9 cellular contexts compared by ENCODE assay signal in genomic region chr1:230976825-230977747, GRCh38. TPM values are rescaled to one million over a fixed set of nuclear protein-coding genes. Genes with fewer than 3 reads are reported as not detected.
DNase-seq lines count a peak whose midpoint lies in the region; ATAC-seq and TF ChIP-seq lines count a peak whose summit lies in the region.
"Had no signal": no experiment of that assay in that cellular context is flagged by ENCODE, and none has a peak within 500 bp of the region (broad histone marks: within the 10 kb centered on the region; RNA-seq: fewer than 3 reads in every experiment).

No MANE protein-coding gene starts in this region.

- no peak overlapping the region for H3K27ac ChIP-seq in PC-9
- H3K27ac ChIP-seq: SJSA1 had no signal

- H2AFZ ChIP-seq in PC-9 (peak overlapping the region; percentile 94; the same call in 1 of the 2 replicates), neuron (ENCODE audit: low read depth, low read length) (no peak overlapping the region)

- H3K4me3 ChIP-seq in PC-9 (peak overlapping the region; percentile 86), choroid plexus epithelial cell (ENCODE audit: low read depth, low read length) (peak overlapping the region; percentile 90), neuron (ENCODE audit: low read length) (peak overlapping the region; percentile 75)

- POLR2A ChIA-PET in PC-9 (lab: Charles Lee; ENCODE audit: unreplicated experiment) = interaction anchor here (0.7 kb wide), 1 partner anchor 404 kb away, joined by 4 read pairs; no protein-coding TSS in a partner anchor

- BruUV-seq in PC-9 (replicated peaks; lab: Mats Ljungman, UMichigan) = TSS peak; percentile 34

- DNase-seq in GM20000 (ENCODE audit: low spot score) = peak; percentile 22
- DNase-seq in PC-9 = no peak
- DNase-seq in choroid plexus epithelial cell (ENCODE audit: low read depth) = no peak
- no peak for DNase-seq in kidney glomerular epithelial cell (lab: John Stamatoyannopoulos, UW)
- no peak for DNase-seq in cerebellum (ENCODE audit: low spot score)

- no peaks in the 10 kb centered on the region for H3K9me2 ChIP-seq in PC-9 (ENCODE audit: insufficient read depth)

- no peaks in the 10 kb centered on the region; the same call in 1 of the 2 replicates for H3K36me3 ChIP-seq in PC-9 (ENCODE audit: low read depth)
- peaks cover 13% of the 10 kb centered on the region for H3K36me3 ChIP-seq in neuron (ENCODE audit: insufficient read depth, low read length)

- H3F3A ChIP-seq in PC-9 (ENCODE audit: insufficient read depth, low read depth) = peaks cover 6% of the 10 kb centered on the region; the same call in 1 of the 2 replicates

- H3K79me2 ChIP-seq in PC-9 (ENCODE audit: low read depth) = peaks cover 47% of the 10 kb centered on the region

- peak overlapping the region; percentile 94 for H3K4me2 ChIP-seq in PC-9

- H3K4me1 ChIP-seq in PC-9 (replicated peaks; ENCODE audit: insufficient read depth) = peaks cover 19% of the 10 kb centered on the region
- peaks cover 13% of the 10 kb centered on the region for H3K4me1 ChIP-seq in neuron (ENCODE audit: insufficient read depth, low read length)

- no peaks in the 10 kb centered on the region for H3K27me3 ChIP-seq in PC-9 (ENCODE audit: insufficient read depth, low read depth)
- no peaks in the 10 kb centered on the region for H3K27me3 ChIP-seq in neuron (ENCODE audit: insufficient read depth, low read length)
- H3K27me3 ChIP-seq: SJSA1 had no signal

- no peaks in the 10 kb centered on the region for H3K9me3 ChIP-seq in PC-9 (ENCODE audit: insufficient read depth, low read depth)
- H3K9me3 ChIP-seq in neuron (ENCODE audit: low read length) = no peaks in the 10 kb centered on the region
- H3K9me3 ChIP-seq: SJSA1 had no signal

- intact Hi-C loops in PC-9 (cut with micrococcal nuclease; ENCODE audit: unreplicated experiment) = loop anchor here (5.0 kb wide), 1 partner anchor 225 kb away; no protein-coding TSS in a partner anchor

- ATAC-seq in GM21360 (IDR thresholded peaks at IDR 0.05; ENCODE audit: unreplicated experiment) = no peak
- ATAC-seq in HG02759 (IDR thresholded peaks at IDR 0.05; ENCODE audit: unreplicated experiment) = no peak

- no peaks in the 10 kb centered on the region for H4K20me1 ChIP-seq in PC-9 (ENCODE audit: insufficient read depth)

- no peak for TF ChIP-seq CTCF in GM20000 (IDR thresholded peaks at IDR 0.05; ENCODE audit: extremely low read depth, missing control alignments)
- no peak for TF ChIP-seq CTCF in PC-9 (conservative IDR thresholded peaks at IDR 0.05)
- no peak for TF ChIP-seq CTCF in choroid plexus epithelial cell (conservative IDR thresholded peaks at IDR 0.05; ENCODE audit: low read depth, low read length)

- CTCF ChIA-PET in PC-9 (lab: Charles Lee) = interaction anchor here (0.6 kb wide), 1 partner anchor 238 kb away, joined by 3 read pairs; no protein-coding TSS in a partner anchor

RNA-seq across cellular contexts. Expression of gene TTC13, which starts 1.6 kb away (rescaled TPM):
- total RNA-seq in PC-9 (2021) (7.5 and 10.7 TPM in 2 replicates), cerebellum (40.0 TPM)

RNA-seq across cellular contexts. Expression of gene ARV1, which starts 1.8 kb away (rescaled TPM):
- total RNA-seq in PC-9 (2021) (8.0 and 12.0 TPM in 2 replicates), cerebellum (14.3 TPM)
